18 cellular contexts compared by ENCODE assay signal in genomic region chr13:43558312-43558711, GRCh38.
"Had no signal": no experiment of that assay in that cellular context is flagged by ENCODE, and none has a peak within 500 bp of the region (broad histone marks: within the 10 kb centered on the region; RNA-seq: fewer than 3 reads in every experiment).

No MANE protein-coding gene starts in this region.

- H3K9me3 ChIP-seq: gastrocnemius medialis, neutrophil, psoas muscle, sigmoid colon had no signal

- H3K36me3 ChIP-seq: gastrocnemius medialis, neutrophil, sigmoid colon had no signal

- H3K4me1 ChIP-seq: psoas muscle had no signal

- H3K27me3 ChIP-seq: gastrocnemius medialis, neutrophil, sigmoid colon had no signal

- ATAC-seq: gastrocnemius medialis; naive thymus-derived CD4-positive, alpha-beta T cell; psoas muscle; stimulated activated naive B cell treated with anti-CD40 and anti-IgM and Interleukin-4, amounts not matched to agents 10 μg/mL and 1 μg/mL and 100 μg/mL, for 72 hours; stimulated activated naive CD8-positive, alpha-beta T cell treated with anti-CD3 and anti-CD28 coated beads, Interleukin-15, amount 100 ng/mL, for 72 hours had no signal

- H3K9me3 Mint-ChIP-seq: dendritic cell treated with granulocyte-macrophage colony-stimulating factor and Interleukin-4, amounts not matched to agents 40 ng/mL and 50 ng/mL, for 4 days; endodermal cell; stimulated activated naive B cell treated with anti-CD40 and anti-IgM and Interleukin-4, amounts not matched to agents 10 μg/mL and 1 μg/mL and 100 μg/mL, for 72 hours; stimulated activated naive CD8-positive, alpha-beta T cell treated with anti-CD3 and anti-CD28 coated beads, Interleukin-15, amount 100 ng/mL, for 72 hours had no signal

- H3K27me3 Mint-ChIP-seq: dendritic cell treated with granulocyte-macrophage colony-stimulating factor and Interleukin-4, amounts not matched to agents 40 ng/mL and 50 ng/mL, for 4 days; stimulated activated naive B cell treated with anti-CD40 and anti-IgM and Interleukin-4, amounts not matched to agents 10 μg/mL and 1 μg/mL and 100 μg/mL, for 72 hours; stimulated activated naive CD8-positive, alpha-beta T cell treated with anti-CD3 and anti-CD28 coated beads, Interleukin-15, amount 100 ng/mL, for 72 hours had no signal

- H3K4me3 Mint-ChIP-seq: dendritic cell treated with granulocyte-macrophage colony-stimulating factor and Interleukin-4, amounts not matched to agents 40 ng/mL and 50 ng/mL, for 4 days; endodermal cell; naive thymus-derived CD4-positive, alpha-beta T cell; stimulated activated naive B cell treated with anti-CD40 and anti-IgM and Interleukin-4, amounts not matched to agents 10 μg/mL and 1 μg/mL and 100 μg/mL, for 72 hours; stimulated activated naive CD8-positive, alpha-beta T cell treated with anti-CD3 and anti-CD28 coated beads, Interleukin-15, amount 100 ng/mL, for 72 hours; type B pancreatic cell had no signal

- H3K27ac ChIP-seq: gastrocnemius medialis, neutrophil, psoas muscle, skin epidermis had no signal

- H3K27ac Mint-ChIP-seq: dendritic cell treated with granulocyte-macrophage colony-stimulating factor and Interleukin-4, amounts not matched to agents 40 ng/mL and 50 ng/mL, for 4 days; endodermal cell; naive thymus-derived CD4-positive, alpha-beta T cell; stimulated activated naive B cell treated with anti-CD40 and anti-IgM and Interleukin-4, amounts not matched to agents 10 μg/mL and 1 μg/mL and 100 μg/mL, for 72 hours; stimulated activated naive CD8-positive, alpha-beta T cell treated with anti-CD3 and anti-CD28 coated beads, Interleukin-15, amount 100 ng/mL, for 72 hours; type B pancreatic cell had no signal

- DNase-seq: cerebellar nuclear complex; endodermal cell; erythroblast; gastrocnemius medialis; kidney; left cardiac atrium; naive thymus-derived CD4-positive, alpha-beta T cell; psoas muscle; retina; sigmoid colon; stimulated activated CD4-positive, alpha-beta T cell treated with anti-CD3 and anti-CD28 coated beads, Interleukin-2, amount 100 ng/mL, for 24 hours; stimulated activated CD4-positive, alpha-beta T cell treated with anti-CD3 and anti-CD28 coated beads, Interleukin-4, amount 100 ng/mL, for 4 hours; stimulated activated naive B cell treated with anti-CD40 and anti-IgM and Interleukin-4, amounts not matched to agents 10 μg/mL and 1 μg/mL and 100 μg/mL, for 72 hours; stimulated activated naive CD8-positive, alpha-beta T cell treated with anti-CD3 and anti-CD28 coated beads, Interleukin-15, amount 100 ng/mL, for 72 hours had no signal

- H3K4me1 Mint-ChIP-seq: naive thymus-derived CD4-positive, alpha-beta T cell; stimulated activated naive B cell treated with anti-CD40 and anti-IgM and Interleukin-4, amounts not matched to agents 10 μg/mL and 1 μg/mL and 100 μg/mL, for 72 hours; stimulated activated naive CD8-positive, alpha-beta T cell treated with anti-CD3 and anti-CD28 coated beads, Interleukin-15, amount 100 ng/mL, for 72 hours had no signal

- H3K36me3 Mint-ChIP-seq: naive thymus-derived CD4-positive, alpha-beta T cell; stimulated activated naive B cell treated with anti-CD40 and anti-IgM and Interleukin-4, amounts not matched to agents 10 μg/mL and 1 μg/mL and 100 μg/mL, for 72 hours had no signal

- H3K4me3 ChIP-seq: gastrocnemius medialis, psoas muscle, sigmoid colon, skin epidermis had no signal
